In genomic region chr21:31041295-31042079, GRCh38 we compare ENCODE assay signal across 20 cellular contexts. TPM values are rescaled to one million over a fixed set of nuclear protein-coding genes. Genes with fewer than 3 reads are reported as not detected.
DNase-seq lines count a peak whose midpoint lies in the region; ATAC-seq and TF ChIP-seq lines count a peak whose summit lies in the region.
"Had no signal": no experiment of that assay in that cellular context is flagged by ENCODE, and none has a peak within 500 bp of the region (broad histone marks: within the 10 kb centered on the region; RNA-seq: fewer than 3 reads in every experiment).

No MANE protein-coding gene starts in this region.

- H3K4me1 ChIP-seq in KMS-11 (ENCODE audit: low read depth, poor library complexity, severe bottlenecking) (peaks cover 23% of the 10 kb centered on the region), spleen (no peaks in the 10 kb centered on the region)
- H3K4me1 ChIP-seq: heart right ventricle, right atrium auricular region, tibial nerve had no signal

- H3K4me2 ChIP-seq in KMS-11: peak overlapping the region; percentile 27; the same call in 1 of the 2 replicates

- H3K4me3 ChIP-seq in GM12864 (ENCODE audit: low read depth, low read length): peak overlapping the region; percentile 18; the same call in 1 of the 2 replicates
- H3K4me3 ChIP-seq in KMS-11 (IDR thresholded peaks at IDR 0.05; ENCODE audit: insufficient read depth, low read depth, low read length): no peak overlapping the region
- H3K4me3 ChIP-seq in spleen: no peak overlapping the region
- H3K4me3 ChIP-seq: heart right ventricle, right atrium auricular region, SK-N-MC, tibial nerve had no signal

- H3K9me3 ChIP-seq in spleen: no peaks in the 10 kb centered on the region
- H3K9me3 ChIP-seq: heart right ventricle, right atrium auricular region, tibial nerve had no signal

- no peak for TF ChIP-seq POLR2A in spleen (IDR thresholded peaks at IDR 0.05)

- H3K27me3 ChIP-seq in KMS-11 (ENCODE audit: insufficient read depth, low read depth) (no peaks in the 10 kb centered on the region), spleen (replicated peaks in 1 of 7) (peaks cover 0 to 18% (median 0%) of the 10 kb centered on the region in 7 donors)
- H3K27me3 ChIP-seq: right atrium auricular region, tibial nerve had no signal

- 68 to 80% (median 73%) methylated on average over 11 of the region's 11 CpGs for WGBS in spleen, 5 donors

- peak; percentile 36 for DNase-seq in GM12864 (ENCODE audit: low read depth)
- no peak for DNase-seq in spleen
- DNase-seq in NCI-H524 (lab: John Stamatoyannopoulos, UW): no peak
- DNase-seq in NCI-H345 treated with DMSO at 0.1 percent for 48 hours (lab: John Stamatoyannopoulos, UW; ENCODE audit: unreplicated experiment): no peak
- DNase-seq: activated effector memory CD4-positive, alpha-beta T cell treated with anti-CD3 and anti-CD28 coated beads, Interleukin-2, amount 50 U/mL, for 16 hours; heart right ventricle; left colon; naive thymus-derived CD8-positive, alpha-beta T cell; NCI-H2029; stimulated activated CD4-positive, alpha-beta T cell treated with anti-CD3 and anti-CD28 coated beads, Interleukin-2, amount 100 ng/mL, for 24 hours; stimulated activated CD8-positive, alpha-beta memory T cell treated with anti-CD3 and anti-CD28 coated beads, Interleukin-4, amount 100 ng/mL, for 48 hours had no signal

- peak overlapping the region; percentile 13; the same call in 1 of the 2 replicates for H2AFZ ChIP-seq in KMS-11 (ENCODE audit: low read depth)

- intact Hi-C loops in spleen (cut with DNase I; ENCODE audit: low total_unique reads): no loop called here

- no peaks in the 10 kb centered on the region for H3K36me3 ChIP-seq in KMS-11 (ENCODE audit: insufficient read depth)
- H3K36me3 ChIP-seq in spleen: no peaks in the 10 kb centered on the region
- H3K36me3 ChIP-seq: heart right ventricle, right atrium auricular region, tibial nerve had no signal

- H3K27ac ChIP-seq in KMS-11 (peak overlapping the region; percentile 23; the same call in 1 of the 2 replicates), spleen (no peak overlapping the region)
- H3K27ac ChIP-seq: heart right ventricle, right atrium auricular region, SK-N-MC, tibial nerve had no signal

- no peaks in the 10 kb centered on the region for H4K20me1 ChIP-seq in KMS-11 (ENCODE audit: insufficient read depth)

- H3K9ac ChIP-seq in KMS-11: no peak overlapping the region

- no peaks in the 10 kb centered on the region for H3K79me2 ChIP-seq in KMS-11 (ENCODE audit: insufficient read depth, low read depth)

- ATAC-seq in GM18909 (IDR thresholded peaks at IDR 0.05; ENCODE audit: poor library complexity, unreplicated experiment) (peak; percentile 63), HG02588 (IDR thresholded peaks at IDR 0.05; ENCODE audit: unreplicated experiment) (peak; percentile 61), HG03045 (IDR thresholded peaks at IDR 0.05; ENCODE audit: unreplicated experiment) (no peak)
- ATAC-seq: esophagus mucosa; heart right ventricle; left colon; naive thymus-derived CD8-positive, alpha-beta T cell had no signal

- TF ChIP-seq CTCF in GM12864 (IDR thresholded peaks at IDR 0.05; ENCODE audit: low read depth, low read length, missing control alignments): peak; percentile 62
- TF ChIP-seq CTCF in KMS-11 (conservative IDR thresholded peaks at IDR 0.05; ENCODE audit: low read depth, low read length): no peak
- no peak for TF ChIP-seq CTCF in spleen (IDR thresholded peaks at IDR 0.05 in 8 of 11, conservative IDR thresholded peaks at IDR 0.05 in 3 of 11)

RNA-seq across cellular contexts. Expression of gene KRTAP19-8, which starts 3.2 kb away (rescaled TPM):
- not detected for total RNA-seq in spleen
- not detected for polyA plus RNA-seq in spleen
- total RNA-seq: activated CD8-positive, alpha-beta memory T cell treated with anti-CD3 and anti-CD28 coated beads for 36 hours; esophagus mucosa; heart right ventricle; left colon; naive thymus-derived CD8-positive, alpha-beta T cell; right atrium auricular region; tibial nerve had no signal
- polyA plus RNA-seq: heart right ventricle; naive thymus-derived CD8-positive, alpha-beta T cell had no signal
